In the genomic region with DNA sequence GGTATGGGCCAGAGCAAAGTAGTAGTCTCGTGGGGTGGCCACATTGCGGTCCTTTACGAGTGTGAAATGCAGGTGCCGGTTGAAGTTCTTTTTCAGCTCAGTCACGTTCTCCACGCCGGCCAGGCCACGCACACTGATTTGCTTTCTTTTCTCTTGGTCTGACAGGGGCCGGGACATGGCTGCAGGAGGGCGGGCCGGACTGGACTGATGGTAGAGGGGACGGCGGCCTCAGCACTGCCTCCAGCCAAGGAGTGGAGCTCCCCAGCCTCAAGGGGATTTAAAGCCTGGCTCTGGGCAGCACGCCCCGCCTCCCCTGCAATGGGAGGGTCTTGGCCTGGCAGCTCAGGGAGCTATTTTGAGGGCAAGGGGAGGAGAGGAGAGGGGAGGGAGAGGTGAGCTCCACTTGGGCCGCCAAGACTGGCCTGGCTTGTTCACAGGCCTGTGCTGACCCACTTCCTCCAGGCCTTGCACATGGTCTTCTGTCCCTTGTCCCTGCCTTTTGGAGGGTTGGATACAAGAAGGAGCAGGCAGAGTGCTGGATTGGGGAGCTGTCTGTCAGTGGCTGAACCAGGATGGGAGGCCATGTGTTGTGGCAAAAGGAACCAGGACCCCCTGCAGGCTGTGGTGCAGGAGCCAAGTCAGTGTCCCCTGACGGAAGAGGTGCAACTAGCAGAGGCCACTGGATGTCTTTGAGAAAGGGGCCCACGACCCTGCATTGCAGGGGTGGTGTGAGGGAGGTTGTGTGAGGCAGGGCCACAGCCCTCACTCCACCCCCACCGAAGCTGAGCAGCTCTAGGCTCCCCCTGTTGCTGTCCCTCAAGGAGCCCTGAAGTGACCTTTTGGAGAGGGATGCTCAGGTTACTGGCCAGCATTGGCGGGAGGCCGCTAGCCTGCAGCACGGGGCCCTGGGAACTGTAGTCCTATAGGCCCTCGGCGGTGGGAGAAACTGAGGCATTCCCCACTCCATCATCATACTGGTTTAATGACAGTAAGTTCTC, we compare ENCODE assay signal across 8 cellular contexts. TPM values are rescaled to one million over a fixed set of nuclear protein-coding genes. Genes with fewer than 3 reads are reported as not detected.
DNase-seq lines count a peak whose midpoint lies in the region; ATAC-seq, FAIRE-seq and TF ChIP-seq lines count a peak whose summit lies in the region.

A gene (minus strand): TSS at position 253 of the 998 bp plus-strand sequence. CDS start 76 bp downstream, at position 177.

- RAD21 ChIA-PET in GM12878 (lab: Charles Lee; ENCODE audit: unreplicated experiment): interaction anchor here (1.2 kb wide), 1 partner anchor 56 kb away, joined by 3 read pairs; no protein-coding TSS in a partner anchor

- H3K9me3 ChIP-seq in GM12878 (replicated peaks; ENCODE audit: control insufficient read depth, insufficient read depth, low read length) (no peaks in the 10 kb centered on the region), subcutaneous abdominal adipose tissue (ENCODE audit: control insufficient read depth in 5 of 5, low read length in 5 of 5) (no peaks in the 10 kb centered on the region)

- in situ Hi-C loops in GM12878 (cut with MboI): no loop called here

- no peak for TF ChIP-seq RAD21 in GM12878 (IDR thresholded peaks at IDR 0.05; ENCODE audit: insufficient read depth, low read depth, low read length)

- H3K4me1 ChIP-seq in GM12878 (ENCODE audit: control insufficient read depth, insufficient read depth, low read length): peaks cover 17% of the 10 kb centered on the region
- H3K4me1 ChIP-seq in subcutaneous abdominal adipose tissue (ENCODE audit: control insufficient read depth in 5 of 5, insufficient read depth in 5 of 5, low read length in 5 of 5): peaks cover 9 to 56% (median 54%) of the 10 kb centered on the region in 5 donors

- H3K9ac ChIP-seq in GM12878 (ENCODE audit: control insufficient read depth, insufficient read depth, low read length): no peak within 1 kb of the TSS
- peak within 1 kb of the TSS in 2 of 5 donors; percentile 16 to 56 for H3K9ac ChIP-seq in subcutaneous abdominal adipose tissue (ENCODE audit: low read length in 5 of 5)

- FAIRE-seq in GM12878 (lab: Jason Lieb, UNC): no peak

- peaks cover 7% of the 10 kb centered on the region for H4K20me1 ChIP-seq in GM12878 (ENCODE audit: control insufficient read depth, insufficient read depth)

- TF ChIP-seq EP300 in GM12878 (IDR thresholded peaks at IDR 0.05; ENCODE audit: borderline replicate concordance in 1 of 2, control insufficient read depth in 1 of 2, low read depth in 2 of 2, low read length in 2 of 2): no peak

- H3K79me2 ChIP-seq in GM12878 (ENCODE audit: control insufficient read depth, insufficient read depth, low read length): no peaks in the 10 kb centered on the region

- WGBS in GM12878 (ENCODE audit: insufficient coverage, insufficient replicate concordance, low lambda C conversion rate, missing lambda C conversion rate): 71% methylated on average over 21 of the region's 24 CpGs
- 49 to 58% methylated on average over 23 to 24 of the region's 24 CpGs for WGBS in lower leg skin, 2 donors

- TF ChIP-seq POLR2A in GM12878 (IDR thresholded peaks at IDR 0.05; ENCODE audit: low read depth, low read length) (peak; percentile 51; the same call in 1 of the 2 replicates), lower leg skin (IDR thresholded peaks at IDR 0.05) (no peak)

- TF ChIP-seq CTCF in GM12878 (IDR thresholded peaks at IDR 0.05 in 2 of 3, conservative IDR thresholded peaks at IDR 0.05 in 1 of 3; ENCODE audit: control insufficient read depth in 2 of 3, extremely low read depth in 1 of 3, insufficient read depth in 1 of 3, low read depth in 3 of 3, low read length in 3 of 3) (no peak), lower leg skin (IDR thresholded peaks at IDR 0.05) (no peak)

- ATAC-seq in GM12878 (peak; percentile 8; the same call in 2 of the 3 replicates), left colon (peak; percentile 19), HG03135 (IDR thresholded peaks at IDR 0.05; ENCODE audit: unreplicated experiment) (no peak)

- H3K27ac ChIP-seq in GM12878 (ENCODE audit: control insufficient read depth, insufficient read depth) (no peak within 1 kb of the TSS), subcutaneous abdominal adipose tissue (ENCODE audit: low read depth, low read length) (peak within 1 kb of the TSS; percentile 37)

- H2AFZ ChIP-seq in GM12878 (ENCODE audit: control insufficient read depth, low read depth, low read length): no peak within 1 kb of the TSS

- SMC1A ChIA-PET in GM12878 (lab: Charles Lee; ENCODE audit: uncharacterized antibody, unreplicated experiment): interaction anchor here (1.2 to 1.7 kb wide), 2 partner anchors 11 to 16 kb away, joined by 4 to 5 read pairs; no protein-coding TSS in a partner anchor

- intact Hi-C loops in GM12878 (cut with micrococcal nuclease; ENCODE audit: unreplicated experiment): no loop called here
- intact Hi-C loops in left colon (cut with DNase I, micrococcal nuclease): no loop called here
- intact Hi-C loops in lower leg skin (cut with DNase I; ENCODE audit: low total_unique reads): no loop called here

- BruUV-seq in GM12878 (replicated peaks; lab: Mats Ljungman, UMichigan): no TSS peak

- POLR2A ChIA-PET in GM12878 (lab: Charles Lee): interaction anchor here (0.7 to 1.8 kb wide), 2 partner anchors 12 to 247 kb away, joined by 4 to 6 read pairs; no protein-coding TSS in a partner anchor

- H3K4me3 ChIP-seq in GM12878: no peak within 1 kb of the TSS
- peak within 1 kb of the TSS; percentile 24 to 53 (median 44) for H3K4me3 ChIP-seq in subcutaneous abdominal adipose tissue (ENCODE audit: low read depth in 1 of 5, low read length in 5 of 5)
- H3K4me3 ChIP-seq in lower leg skin (ENCODE audit: low read depth, poor library complexity, severe bottlenecking): no peak within 1 kb of the TSS

- CTCF ChIA-PET in GM12878 (lab: Yijun Ruan, JAX): interaction anchor here (0.7 to 1.5 kb wide), 6 partner anchors 10 to 109 kb away, joined by 3 to 8 read pairs (median 4); no protein-coding TSS in a partner anchor

- DNase-seq in NCI-H82 (lab: John Stamatoyannopoulos, UW) (peak; percentile 75), NCI-H82 treated with DMSO at 0.1 percent for 48 hours (lab: John Stamatoyannopoulos, UW; ENCODE audit: unreplicated experiment) (no peak), GM12878 (ENCODE audit: low read depth, low spot score) (no peak), left colon (peak; percentile 37 to 58), inferior parietal cortex (ENCODE audit: extremely low spot score) (no peak), lower leg skin (ENCODE audit: low spot score in 2 of 2) (no peak)

- peaks cover 10 to 12% of the 10 kb centered on the region in 2 experiments; a peak in 3 of 4 replicates for H3K36me3 ChIP-seq in GM12878 (ENCODE audit: control insufficient read depth in 2 of 2, insufficient read depth in 2 of 2, low read length in 1 of 2)
- peaks cover 0 to 30% (median 26%) of the 10 kb centered on the region in 5 donors for H3K36me3 ChIP-seq in subcutaneous abdominal adipose tissue (ENCODE audit: control insufficient read depth in 5 of 5, insufficient read depth in 5 of 5, low read length in 5 of 5)

- H3K27me3 ChIP-seq in GM12878 (replicated peaks in 1 of 2; ENCODE audit: control insufficient read depth in 2 of 2, insufficient read depth in 2 of 2, low read length in 1 of 2): no peaks in the 10 kb centered on the region
- no peaks in the 10 kb centered on the region for H3K27me3 ChIP-seq in subcutaneous abdominal adipose tissue (ENCODE audit: control insufficient read depth in 5 of 5, insufficient read depth in 4 of 5, low read length in 5 of 5)

- H3K4me2 ChIP-seq in GM12878 (ENCODE audit: control insufficient read depth, insufficient read depth): no peak within 1 kb of the TSS

TF ChIP-seq in GM12878, 131 proteins besides CTCF, POLR2A, EP300 and RAD21 (continues in another document):
- TF ChIP-seq POLR2AphosphoS5 (IDR thresholded peaks at IDR 0.05; ENCODE audit: low read length): 0 out of 2 replicates have a peak, but pooled peaks have one; percentile 12
- TF ChIP-seq, protein P1, sequence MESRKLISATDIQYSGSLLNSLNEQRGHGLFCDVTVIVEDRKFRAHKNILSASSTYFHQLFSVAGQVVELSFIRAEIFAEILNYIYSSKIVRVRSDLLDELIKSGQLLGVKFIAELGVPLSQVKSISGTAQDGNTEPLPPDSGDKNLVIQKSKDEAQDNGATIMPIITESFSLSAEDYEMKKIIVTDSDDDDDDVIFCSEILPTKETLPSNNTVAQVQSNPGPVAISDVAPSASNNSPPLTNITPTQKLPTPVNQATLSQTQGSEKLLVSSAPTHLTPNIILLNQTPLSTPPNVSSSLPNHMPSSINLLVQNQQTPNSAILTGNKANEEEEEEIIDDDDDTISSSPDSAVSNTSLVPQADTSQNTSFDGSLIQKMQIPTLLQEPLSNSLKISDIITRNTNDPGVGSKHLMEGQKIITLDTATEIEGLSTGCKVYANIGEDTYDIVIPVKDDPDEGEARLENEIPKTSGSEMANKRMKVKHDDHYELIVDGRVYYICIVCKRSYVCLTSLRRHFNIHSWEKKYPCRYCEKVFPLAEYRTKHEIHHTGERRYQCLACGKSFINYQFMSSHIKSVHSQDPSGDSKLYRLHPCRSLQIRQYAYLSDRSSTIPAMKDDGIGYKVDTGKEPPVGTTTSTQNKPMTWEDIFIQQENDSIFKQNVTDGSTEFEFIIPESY (IDR thresholded peaks at IDR 0.05): 0 out of 2 replicates have a peak, but pooled peaks have one; percentile 40

RNA-seq across cellular contexts. Expression of the gene that starts here (rescaled TPM):
- total RNA-seq in GM12878 (2013; cell fraction: nucleolus; rRNA removed): 2.2 and 3.1 TPM in 2 replicates
- total RNA-seq in GM12878 (2014; rRNA removed): 0.27 and 0.34 TPM in 2 replicates
- 0.23 and 0.27 TPM in 2 replicates for total RNA-seq in GM12878 (2014; rRNA removed; fragmentation: Illumina TruSeq; extraction: Trizol)
- 0.28 and 0.35 TPM in 2 replicates for total RNA-seq in GM12878 (2021)
- 0.42 TPM for polyA plus RNA-seq in GM12878 (2011; ENCODE audit: low read depth)
- polyA plus RNA-seq in GM12878 (2011; rRNA removed): 0.32 and 0.33 TPM in 2 replicates
- 0.19 and 0.20 TPM in 2 replicates for polyA plus RNA-seq in GM12878 (2011; cell fraction: cytosol; rRNA removed)
- 1.1 and 1.4 TPM in 2 replicates for polyA plus RNA-seq in GM12878 (2011; cell fraction: nucleus; rRNA removed)
- polyA plus RNA-seq in GM12878 (2012): 0.80 and 0.88 TPM in 2 replicates
- 0.19 TPM in 1 of 2 replicates, not detected in the other for polyA plus RNA-seq in GM12878 (2014; fragmentation: Illumina TruSeq; extraction: Trizol)
- under 1 TPM; 0.04 to 0.08 TPM for polyA plus RNA-seq in GM12878 (2014; fragmentation: Nextera tagmentation; extraction: Ambion mirVana)
- 0.61 and 3.7 TPM in 2 replicates for polyA plus RNA-seq in GM12878 (2014; rRNA removed)
- under 1 TPM in 1 of 2 experiments, not detected in 1; 0.04 TPM for polyA plus RNA-seq in GM12878 (2016; fragmentation: Nextera tagmentation; extraction: Ambion mirVana)
- 0.72 and 0.95 TPM in 2 replicates for polyA minus RNA-seq in GM12878 (2011; rRNA and poly(A)+ RNA removed)
- polyA minus RNA-seq in GM12878 (2011; cell fraction: cytosol; rRNA and poly(A)+ RNA removed): not detected in 2 replicates
- polyA minus RNA-seq in GM12878 (2011; cell fraction: nucleus; rRNA and poly(A)+ RNA removed): 0.48 and 2.0 TPM in 2 replicates
- total RNA-seq in left colon: 1 to 10 TPM in 1 of 2 donors, under 1 TPM in 1; 0.67 to 3.0 TPM
- 1 to 10 TPM in 1 of 4 donors, under 1 TPM in 3; 0.11 to 2.0 (median 0.44) TPM for total RNA-seq in lower leg skin

Comparison
In these comparisons a context has a peak if more than half of its experiments do, and no peak if none do; other contexts are left out.
1. DNase-seq: peak in NCI-H82 (single experiment) and left colon (2 of 2); none in NCI-H82 treated with DMSO at 0.1 percent for 48 hours (single experiment), GM12878 (single experiment), inferior parietal cortex (single experiment) and lower leg skin (0 of 2).
2. H3K4me3 ChIP-seq: peak in subcutaneous abdominal adipose tissue (5 of 5); none in GM12878 (single experiment) and lower leg skin (single experiment).